In genomic region chr1:150283260-150283659, GRCh38 we compare ENCODE assay signal across 1 cellular context.
TF ChIP-seq lines count a peak whose summit lies in the region.

No MANE protein-coding gene starts in this region.

TF ChIP-seq in HepG2, 621 proteins besides CTCF, POLR2A, EP300 and RAD21:
- TF ChIP-seq NFKBIZ (CRISPR knock-in tag; IDR thresholded peaks at IDR 0.05): no peak
- no peak for TF ChIP-seq NONO (IDR thresholded peaks at IDR 0.05)
- no peak for TF ChIP-seq NONO (CRISPR knock-in tag; conservative IDR thresholded peaks at IDR 0.05)
- no peak for TF ChIP-seq ZNF678 (CRISPR knock-in tag; IDR thresholded peaks at IDR 0.05)
- TF ChIP-seq KDM5B (CRISPR knock-in tag; IDR thresholded peaks at IDR 0.05; ENCODE audit: borderline replicate concordance): no peak
- no peak for TF ChIP-seq BCLAF1 (IDR thresholded peaks at IDR 0.05)
- no peak for TF ChIP-seq ETV6 (CRISPR knock-in tag; conservative IDR thresholded peaks at IDR 0.05)
- no peak for TF ChIP-seq ZNF598 (CRISPR knock-in tag; IDR thresholded peaks at IDR 0.05; ENCODE audit: borderline replicate concordance)
- no peak for TF ChIP-seq MAZ (IDR thresholded peaks at IDR 0.05; ENCODE audit: borderline replicate concordance, low read depth, low read length)
- TF ChIP-seq MAZ (CRISPR knock-in tag; IDR thresholded peaks at IDR 0.05; ENCODE audit: low read depth): no peak
- no peak for TF ChIP-seq PAF1 (CRISPR knock-in tag; IDR thresholded peaks at IDR 0.05)
- TF ChIP-seq ZMYM4 (CRISPR knock-in tag; IDR thresholded peaks at IDR 0.05): no peak
- TF ChIP-seq SSRP1 (CRISPR knock-in tag; IDR thresholded peaks at IDR 0.05): no peak
- TF ChIP-seq ZNF18 (CRISPR knock-in tag; IDR thresholded peaks at IDR 0.05; ENCODE audit: insufficient replicate concordance): no peak
